1 cellular context compared by ENCODE assay signal in the genomic region with DNA sequence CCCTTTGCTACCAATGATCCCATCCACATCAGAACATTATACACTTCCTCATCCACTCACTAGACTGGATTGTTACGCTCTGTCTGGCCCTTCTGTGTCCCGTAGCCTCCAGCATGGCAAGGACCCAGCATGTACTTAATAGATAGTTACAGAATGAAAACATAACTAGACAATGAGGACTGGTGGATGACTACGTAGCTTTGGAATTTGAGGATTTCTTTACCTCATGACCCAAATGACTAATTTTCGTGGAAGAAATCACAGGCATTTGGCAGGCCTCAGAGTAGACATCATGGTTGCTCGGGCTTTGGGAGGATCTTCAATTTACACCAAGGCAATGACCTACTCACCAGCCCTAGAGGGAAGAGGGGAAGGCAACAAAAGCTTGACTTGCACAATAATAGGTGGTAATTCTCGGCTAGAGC.
TF ChIP-seq lines count a peak whose summit lies in the region.

No MANE protein-coding gene starts in this region.

TF ChIP-seq in Ishikawa, 13 proteins besides CTCF, POLR2A, EP300 and RAD21 (continued from another document):
- TF ChIP-seq REST (IDR thresholded peaks at IDR 0.05; ENCODE audit: low read depth) (no peak), MAX (IDR thresholded peaks at IDR 0.05) (peak; percentile 54; the same call in 1 of the 2 replicates), CEBPB (IDR thresholded peaks at IDR 0.05) (peak; percentile 36; the same call in 1 of the 2 replicates)
